ENCODE assay signal across 19 cellular contexts in the genomic region with DNA sequence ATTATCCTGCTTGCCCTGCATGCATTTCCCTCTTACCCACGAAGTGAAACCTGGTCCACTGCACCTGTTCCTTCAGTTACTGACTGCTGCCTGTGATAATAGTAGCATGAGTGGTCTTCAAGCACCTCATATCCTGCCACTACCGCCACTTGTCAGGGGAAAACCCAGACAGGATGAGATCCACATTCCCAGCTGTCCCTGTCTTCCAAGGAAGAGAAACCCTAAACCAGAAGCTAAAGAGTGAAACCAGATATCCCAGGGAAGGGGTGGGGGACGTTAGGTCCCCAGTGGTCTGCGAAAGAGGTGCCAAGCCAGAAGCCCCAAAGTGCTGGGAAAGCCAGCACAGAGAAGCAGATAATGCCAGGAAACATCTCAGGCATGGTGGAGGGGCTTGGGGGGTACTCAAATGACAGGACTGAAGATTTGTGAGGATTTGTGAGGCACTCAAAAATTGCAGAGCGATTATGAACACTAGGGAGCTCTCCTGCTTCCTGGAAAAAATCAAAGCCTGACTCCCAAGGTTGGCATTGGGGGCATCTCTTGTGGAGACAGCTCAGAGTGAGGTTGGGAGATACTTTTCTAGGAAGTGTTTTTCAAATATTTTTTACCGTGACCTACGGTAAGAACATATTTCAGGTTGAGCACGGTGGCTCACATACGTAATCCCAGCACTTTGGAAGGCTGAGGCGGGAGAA.
A peak's percentile ranks its signal among the peaks of the same experiment; 100 is the strongest.
DNase-seq lines count a peak whose midpoint lies in the region; ATAC-seq and TF ChIP-seq lines count a peak whose summit lies in the region.
"Had no signal": no experiment of that assay in that cellular context is flagged by ENCODE, and none has a peak within 500 bp of the region (broad histone marks: within the 10 kb centered on the region; RNA-seq: fewer than 3 reads in every experiment).

No MANE protein-coding gene starts in this region.

- no peaks in the 10 kb centered on the region for H3K9me1 ChIP-seq in IMR-90 (ENCODE audit: insufficient read depth, low read length)

- H3K27me3 ChIP-seq in IMR-90 (ENCODE audit: control insufficient read depth, insufficient read depth, low read length) = no peaks in the 10 kb centered on the region
- no peaks in the 10 kb centered on the region for H3K27me3 ChIP-seq in PC-9 (ENCODE audit: insufficient read depth, low read depth)
- H3K27me3 ChIP-seq in psoas muscle (ENCODE audit: insufficient read depth in 3 of 3, low read length in 2 of 3) = no peaks in the 10 kb centered on the region
- H3K27me3 ChIP-seq: cardiac muscle cell, testis had no signal

- POLR2A ChIA-PET in IMR-90 (lab: Charles Lee; ENCODE audit: unreplicated experiment) = no interaction called here
- POLR2A ChIA-PET in PC-9 (lab: Charles Lee; ENCODE audit: unreplicated experiment) = no interaction called here

- H4K5ac ChIP-seq in IMR-90 (ENCODE audit: low read depth, low read length) = no peak overlapping the region

- H3K27ac ChIP-seq in IMR-90 (ENCODE audit: insufficient read depth, low read length) (no peak overlapping the region), PC-9 (no peak overlapping the region), psoas muscle (peak overlapping the region; percentile 92)
- H3K27ac ChIP-seq: adrenal gland, cardiac muscle cell, heart left ventricle, right lobe of liver, testis had no signal

- H3K4me3 ChIP-seq in IMR-90 (ENCODE audit: insufficient read depth, low read depth, low read length) (no peak overlapping the region), PC-9 (no peak overlapping the region), psoas muscle (peak overlapping the region; percentile 45)
- H3K4me3 ChIP-seq: adrenal gland, cardiac muscle cell, heart left ventricle, right lobe of liver, testis had no signal

- H3K36me3 Mint-ChIP-seq in activated CD8-positive, alpha-beta memory T cell treated with anti-CD3 and anti-CD28 coated beads, Interleukin-2, amount 10 ng/mL, durations not matched to agents 7 days and 5 days = no peaks in the 10 kb centered on the region

- no peaks in the 10 kb centered on the region for H3K36me3 ChIP-seq in IMR-90 (ENCODE audit: control insufficient read depth, insufficient read depth, low read length)
- no peaks in the 10 kb centered on the region for H3K36me3 ChIP-seq in PC-9 (ENCODE audit: low read depth)
- no peaks in the 10 kb centered on the region for H3K36me3 ChIP-seq in psoas muscle (ENCODE audit: insufficient read depth in 1 of 2, low read depth in 1 of 2)
- H3K36me3 ChIP-seq: adrenal gland, BE2C, cardiac muscle cell, heart left ventricle, right lobe of liver had no signal

- in situ Hi-C loops in IMR-90 (cut with MboI; ENCODE audit: low sequenced_read_pairs) = no loop called here

- no peak overlapping the region for H2AK5ac ChIP-seq in IMR-90 (ENCODE audit: low read depth, low read length)

- no peaks in the 10 kb centered on the region for H4K20me1 ChIP-seq in IMR-90 (ENCODE audit: insufficient read depth, low read length)
- no peaks in the 10 kb centered on the region for H4K20me1 ChIP-seq in PC-9 (ENCODE audit: insufficient read depth)

- H3K9me3 Mint-ChIP-seq in activated CD8-positive, alpha-beta memory T cell treated with anti-CD3 and anti-CD28 coated beads, Interleukin-2, amount 10 ng/mL, durations not matched to agents 7 days and 5 days (ENCODE audit: low read depth) = no peaks in the 10 kb centered on the region
- H3K9me3 Mint-ChIP-seq: activated T-helper 2 cell treated with anti-CD3 and anti-CD28 coated beads, Interferon-gamma antibody, Interleukin-2, Interleukin-4, amounts not matched to agents 10 μg/mL and 5 μg/mL and 100 μg/mL, durations not matched to agents 14 hours and 24 hours and 36 hours had no signal

- BruUV-seq in IMR-90 (replicated peaks; lab: Mats Ljungman, UMichigan) (no TSS peak), PC-9 (replicated peaks; lab: Mats Ljungman, UMichigan) (no TSS peak)

- H3K9ac ChIP-seq in IMR-90 (ENCODE audit: low read depth, low read length) = no peak overlapping the region

- no peak for DNase-seq in IMR-90
- DNase-seq in NCI-H2107 (lab: John Stamatoyannopoulos, UW) = peak; percentile 88
- no peak for DNase-seq in PC-9
- no peak for DNase-seq in psoas muscle
- no peak for DNase-seq in T1000 (lab: John Stamatoyannopoulos, UW)
- DNase-seq in activated CD8-positive, alpha-beta memory T cell treated with anti-CD3 and anti-CD28 coated beads, Interleukin-2, amount 10 ng/mL, durations not matched to agents 7 days and 5 days = no peak
- DNase-seq: activated CD8-positive, alpha-beta T cell treated with anti-CD3 and anti-CD28 coated beads, Interleukin-2, amount 10 ng/mL, durations not matched to agents 7 days and 5 days; adrenal gland; BE2C; HCEC 1CT; heart left ventricle; mesenchymal stem cell; right lobe of liver; stimulated activated CD4-positive, alpha-beta T cell treated with anti-CD3 and anti-CD28 coated beads, Interleukin-4, amount 100 ng/mL, for 24 hours; stimulated activated CD8-positive, alpha-beta memory T cell treated with anti-CD3 and anti-CD28 coated beads, Interleukin-4, amount 100 ng/mL, for 48 hours; testis had no signal

- dilution Hi-C loops in IMR-90 (cut with HindIII; ENCODE audit: low sequenced_read_pairs, unreplicated experiment) = no loop called here

- CTCF ChIA-PET in IMR-90 (lab: Yijun Ruan, JAX) (no interaction called here), PC-9 (lab: Charles Lee) (interaction anchor here (0.7 kb wide), 1 partner anchor 554 kb away, joined by 3 read pairs; no protein-coding TSS in a partner anchor)
- CTCF ChIA-PET in activated CD8-positive, alpha-beta memory T cell treated with anti-CD3 and anti-CD28 coated beads, Interleukin-2, amount 10 ng/mL, durations not matched to agents 7 days and 5 days (lab: Charles Lee) = no interaction called here

- no peak overlapping the region for H3K4me3 Mint-ChIP-seq in activated CD8-positive, alpha-beta memory T cell treated with anti-CD3 and anti-CD28 coated beads, Interleukin-2, amount 10 ng/mL, durations not matched to agents 7 days and 5 days
- H3K4me3 Mint-ChIP-seq: activated CD8-positive, alpha-beta T cell treated with anti-CD3 and anti-CD28 coated beads, Interleukin-2, amount 10 ng/mL, durations not matched to agents 7 days and 5 days had no signal

- H3K27ac Mint-ChIP-seq in activated CD8-positive, alpha-beta memory T cell treated with anti-CD3 and anti-CD28 coated beads, Interleukin-2, amount 10 ng/mL, durations not matched to agents 7 days and 5 days = no peak overlapping the region
- H3K27ac Mint-ChIP-seq: activated CD8-positive, alpha-beta T cell treated with anti-CD3 and anti-CD28 coated beads, Interleukin-2, amount 10 ng/mL, durations not matched to agents 7 days and 5 days; activated T-helper 2 cell treated with anti-CD3 and anti-CD28 coated beads, Interferon-gamma antibody, Interleukin-2, Interleukin-4, amounts not matched to agents 10 μg/mL and 5 μg/mL and 100 μg/mL, durations not matched to agents 14 hours and 24 hours and 36 hours had no signal

- H3K4me2 ChIP-seq in IMR-90 (ENCODE audit: low read depth, low read length) (no peak overlapping the region), PC-9 (0 out of 2 replicates have a peak overlapping the region, but pooled peaks have one; percentile 17)

- H3K4me1 ChIP-seq in IMR-90 (ENCODE audit: control insufficient read depth, insufficient read depth, low read length) = no peaks in the 10 kb centered on the region
- H3K4me1 ChIP-seq in PC-9 (replicated peaks; ENCODE audit: insufficient read depth) = no peaks in the 10 kb centered on the region
- peaks cover 25% of the 10 kb centered on the region for H3K4me1 ChIP-seq in psoas muscle
- H3K4me1 ChIP-seq: adrenal gland, BE2C, heart left ventricle, right lobe of liver, testis had no signal

- no peak overlapping the region for H3K4ac ChIP-seq in IMR-90 (ENCODE audit: low read depth, low read length)

- no peak overlapping the region for H4K91ac ChIP-seq in IMR-90 (ENCODE audit: insufficient read depth, low read depth, low read length)

- no peak overlapping the region for H3K56ac ChIP-seq in IMR-90 (ENCODE audit: extremely low read depth, insufficient read depth, low read length)

- H3K79me2 ChIP-seq in PC-9 (ENCODE audit: low read depth) = no peaks in the 10 kb centered on the region

- no peak overlapping the region for H2AK9ac ChIP-seq in IMR-90 (replicated peaks; ENCODE audit: low read depth, low read length, poor library complexity)

- H3K9me3 ChIP-seq in IMR-90 (ENCODE audit: control insufficient read depth, insufficient read depth, low read length) (no peaks in the 10 kb centered on the region), PC-9 (ENCODE audit: insufficient read depth, low read depth) (no peaks in the 10 kb centered on the region), psoas muscle (no peaks in the 10 kb centered on the region)
- H3K9me3 ChIP-seq: adrenal gland, BE2C, heart left ventricle, right lobe of liver, testis had no signal

- H3K14ac ChIP-seq in IMR-90 (replicated peaks; ENCODE audit: low read depth, low read length) = no peak overlapping the region

- H3K9me2 ChIP-seq in PC-9 (ENCODE audit: insufficient read depth) = no peaks in the 10 kb centered on the region

- intact Hi-C loops in IMR-90 (cut with micrococcal nuclease) = no loop called here
- intact Hi-C loops in PC-9 (cut with micrococcal nuclease; ENCODE audit: unreplicated experiment) = no loop called here
- intact Hi-C loops in psoas muscle (cut with DNase I) = loop anchor here (5.0 to 10.0 kb wide), 2 partner anchors 81 to 478 kb away; a partner anchor contains a TSS

- peaks cover 4% of the 10 kb centered on the region for H3K4me1 Mint-ChIP-seq in activated CD8-positive, alpha-beta memory T cell treated with anti-CD3 and anti-CD28 coated beads, Interleukin-2, amount 10 ng/mL, durations not matched to agents 7 days and 5 days

- 95% methylated on average over 6 of the region's 10 CpGs; no CpG with 5 or more reads in 1 of the 2 experiments for WGBS in IMR-90 (ENCODE audit: extremely low coverage in 2 of 2, insufficient read length in 1 of 2), 2 experiments
- WGBS in psoas muscle, 3 donors = 19 to 23% (median 21%) methylated on average over 10 of the region's 10 CpGs

- TF ChIP-seq RAD21 in IMR-90 (IDR thresholded peaks at IDR 0.05; ENCODE audit: low read length) = no peak

- TF ChIP-seq CTCF in IMR-90 (conservative IDR thresholded peaks at IDR 0.05; ENCODE audit: low read depth, low read length) (no peak), PC-9 (conservative IDR thresholded peaks at IDR 0.05) (no peak), psoas muscle (IDR thresholded peaks at IDR 0.05) (no peak)

- no peak overlapping the region for H2BK15ac ChIP-seq in IMR-90 (ENCODE audit: low read depth, low read length)

- ATAC-seq in IMR-90 (ENCODE audit: low read depth) (no peak), psoas muscle (peak; percentile 88 to 95 (median 92)), esophagus mucosa (no peak)
- ATAC-seq in activated CD8-positive, alpha-beta memory T cell treated with anti-CD3 and anti-CD28 coated beads, Interleukin-2, amount 10 ng/mL, durations not matched to agents 7 days and 5 days = no peak
- ATAC-seq: activated CD8-positive, alpha-beta T cell treated with anti-CD3 and anti-CD28 coated beads, Interleukin-2, amount 10 ng/mL, durations not matched to agents 7 days and 5 days; heart left ventricle; right lobe of liver had no signal

- H2BK5ac ChIP-seq in IMR-90 (ENCODE audit: low read depth, low read length, poor library complexity, severe bottlenecking) = no peak overlapping the region

- TF ChIP-seq POLR2A in IMR-90 (IDR thresholded peaks at IDR 0.05; ENCODE audit: low read depth, low read length) = no peak

- H3K18ac ChIP-seq in IMR-90 (ENCODE audit: low read depth, low read length) = no peak overlapping the region

- peak overlapping the region; percentile 70 for H2AFZ ChIP-seq in IMR-90 (replicated peaks; ENCODE audit: low read length, poor library complexity)
- peak overlapping the region; percentile 66; the same call in 1 of the 2 replicates for H2AFZ ChIP-seq in PC-9

- no peak overlapping the region for H4K8ac ChIP-seq in IMR-90 (ENCODE audit: low read depth in 2 of 2, low read length in 2 of 2)

- H2BK20ac ChIP-seq in IMR-90 (ENCODE audit: low read depth, low read length) = no peak overlapping the region

- H3K79me1 ChIP-seq in IMR-90 (ENCODE audit: low read depth in 1 of 2, low read length in 2 of 2) = no peaks in the 10 kb centered on the region

- no peak overlapping the region for H2BK120ac ChIP-seq in IMR-90 (ENCODE audit: low read depth, low read length)

- H3F3A ChIP-seq in PC-9 (ENCODE audit: insufficient read depth, low read depth) = no peaks in the 10 kb centered on the region

- no peak overlapping the region for H3K23ac ChIP-seq in IMR-90 (ENCODE audit: low read depth, low read length)

- H3K27me3 Mint-ChIP-seq in activated CD8-positive, alpha-beta memory T cell treated with anti-CD3 and anti-CD28 coated beads, Interleukin-2, amount 10 ng/mL, durations not matched to agents 7 days and 5 days = peaks cover 40% of the 10 kb centered on the region

Comparison
In these comparisons a context has a peak if more than half of its experiments do, and no peak if none do; other contexts are left out.
1. ATAC-seq: peak in psoas muscle (4 of 4); none in IMR-90 (single experiment), esophagus mucosa (single experiment) and activated CD8-positive, alpha-beta memory T cell treated with anti-CD3 and anti-CD28 coated beads, Interleukin-2, amount 10 ng/mL, durations not matched to agents 7 days and 5 days (single experiment).
2. intact Hi-C loops: an anchor here in psoas muscle (5.0 to 10.0 kb wide); none called in IMR-90 and PC-9.